Comparison of ENCODE assay signal across 11 cellular contexts in genomic region chr2:39488450-39488849, GRCh38. TPM values are rescaled to one million over a fixed set of nuclear protein-coding genes. Genes with fewer than 3 reads are reported as not detected.
DNase-seq lines count a peak whose midpoint lies in the region; ATAC-seq and TF ChIP-seq lines count a peak whose summit lies in the region.
"Had no signal": no experiment of that assay in that cellular context is flagged by ENCODE, and none has a peak within 500 bp of the region (broad histone marks: within the 10 kb centered on the region; RNA-seq: fewer than 3 reads in every experiment).

No MANE protein-coding gene starts in this region.

- TF ChIP-seq EP300 in stomach (IDR thresholded peaks at IDR 0.05) = no peak

- H3K9me3 Mint-ChIP-seq in osteocyte (ENCODE audit: unreplicated experiment) = no peaks in the 10 kb centered on the region
- no peaks in the 10 kb centered on the region for H3K9me3 Mint-ChIP-seq in activated CD4-positive, alpha-beta T cell treated with anti-CD3 and anti-CD28 coated beads, Interleukin-2, amount 10 ng/mL, durations not matched to agents 24 days and 14 days
- H3K9me3 Mint-ChIP-seq: T-helper 1 cell treated with Interleukin-12 subunit alpha and Interleukin-12 subunit beta and Interleukin-4 antibody, amounts not matched to agents 30 μg/mL and 1 μg/mL, for 36 hours had no signal

- no TSS peak for BruUV-seq in PC-3 (replicated peaks; lab: Mats Ljungman, UMichigan)

- H3K36me3 ChIP-seq in PC-3 (ENCODE audit: low read depth, low read length) (no peaks in the 10 kb centered on the region), stomach (no peaks in the 10 kb centered on the region)

- no peak overlapping the region for H3K4me3 Mint-ChIP-seq in osteocyte (ENCODE audit: unreplicated experiment)
- H3K4me3 Mint-ChIP-seq in activated CD4-positive, alpha-beta T cell treated with anti-CD3 and anti-CD28 coated beads, Interleukin-2, amount 10 ng/mL, durations not matched to agents 24 days and 14 days = no peak overlapping the region
- H3K4me3 Mint-ChIP-seq: T-helper 1 cell treated with Interleukin-12 subunit alpha and Interleukin-12 subunit beta and Interleukin-4 antibody, amounts not matched to agents 30 μg/mL and 1 μg/mL, for 36 hours had no signal

- H3K27ac ChIP-seq in PC-3 (ENCODE audit: low read length) (peak overlapping the region; percentile 87), epithelial cell of prostate (peak overlapping the region; percentile 63), stomach (peak overlapping the region in 1 of 5 donors; percentile 20)

- H3K9me3 ChIP-seq in PC-3 (ENCODE audit: low read length) = no peaks in the 10 kb centered on the region
- H3K9me3 ChIP-seq in stomach = no peaks in the 10 kb centered on the region

- WGBS in stomach, 5 donors = 75 to 90% (median 88%) methylated on average over 4 of the region's 4 CpGs

- H3K4me2 ChIP-seq in PC-3 (ENCODE audit: low read length) = 0 out of 2 replicates have a peak overlapping the region, but pooled peaks have one; percentile 59

- no peak for TF ChIP-seq POLR2A in stomach (IDR thresholded peaks at IDR 0.05)

- CTCF ChIA-PET in PC-3 (lab: Charles Lee) = interaction anchor here (0.7 kb wide), 1 partner anchor 410 kb away, joined by 5 read pairs; no protein-coding TSS in a partner anchor

- no peak overlapping the region for H3K4me3 ChIP-seq in PC-3 (ENCODE audit: low read length)
- no peak overlapping the region for H3K4me3 ChIP-seq in stomach

- peak overlapping the region; percentile 53; the same call in 1 of the 2 replicates for H2AFZ ChIP-seq in PC-3 (ENCODE audit: low read length)

- TF ChIP-seq CTCF in PC-3 (conservative IDR thresholded peaks at IDR 0.05; ENCODE audit: low read depth, low read length) = no peak
- TF ChIP-seq CTCF in osteocyte (IDR thresholded peaks at IDR 0.05) = no peak
- TF ChIP-seq CTCF in stomach (IDR thresholded peaks at IDR 0.05) = no peak

- no peaks in the 10 kb centered on the region for H3K27me3 Mint-ChIP-seq in osteocyte (ENCODE audit: unreplicated experiment)
- H3K27me3 Mint-ChIP-seq in activated CD4-positive, alpha-beta T cell treated with anti-CD3 and anti-CD28 coated beads, Interleukin-2, amount 10 ng/mL, durations not matched to agents 24 days and 14 days = peaks cover 32% of the 10 kb centered on the region

- ATAC-seq in PC-3 = peak; percentile 29
- no peak for ATAC-seq in stimulated activated naive CD8-positive, alpha-beta T cell treated with anti-CD3 and anti-CD28 coated beads, Interleukin-15, Interleukin-2, amounts not matched to agents 100 U/mL and 50 U/mL, for 24 hours

- no peaks in the 10 kb centered on the region for H3K79me2 ChIP-seq in PC-3 (ENCODE audit: low read length)

- H3K4me1 ChIP-seq in PC-3 (ENCODE audit: insufficient read depth, low read length) (peaks cover 61% of the 10 kb centered on the region), stomach (peaks cover 0 to 50% (median 18%) of the 10 kb centered on the region in 4 donors)

- POLR2A ChIA-PET in PC-3 (lab: Charles Lee; ENCODE audit: unreplicated experiment) = no interaction called here

- peak overlapping the region; percentile 57 for H3K9ac ChIP-seq in PC-3 (ENCODE audit: low read length)

- peaks cover 31% of the 10 kb centered on the region for H3K4me1 Mint-ChIP-seq in osteocyte (ENCODE audit: unreplicated experiment)
- H3K4me1 Mint-ChIP-seq in activated CD4-positive, alpha-beta T cell treated with anti-CD3 and anti-CD28 coated beads, Interleukin-2, amount 10 ng/mL, durations not matched to agents 24 days and 14 days = peaks cover 17% of the 10 kb centered on the region

- intact Hi-C loops in PC-3 (cut with micrococcal nuclease) (no loop called here), stomach (cut with DNase I; ENCODE audit: low total_unique reads) (no loop called here)
- intact Hi-C loops in activated CD4-positive, alpha-beta T cell treated with anti-CD3 and anti-CD28 coated beads, Interleukin-2, amount 10 ng/mL, durations not matched to agents 24 days and 14 days (cut with micrococcal nuclease) = no loop called here

- peak overlapping the region; percentile 35 for H3K27ac Mint-ChIP-seq in osteocyte (ENCODE audit: unreplicated experiment)
- no peak overlapping the region for H3K27ac Mint-ChIP-seq in activated CD4-positive, alpha-beta T cell treated with anti-CD3 and anti-CD28 coated beads, Interleukin-2, amount 10 ng/mL, durations not matched to agents 24 days and 14 days
- H3K27ac Mint-ChIP-seq: T-helper 1 cell treated with Interleukin-12 subunit alpha and Interleukin-12 subunit beta and Interleukin-4 antibody, amounts not matched to agents 30 μg/mL and 1 μg/mL, for 36 hours had no signal

- peak; percentile 61 for DNase-seq in GM04504 (ENCODE audit: low read depth)
- DNase-seq in PC-3 = peak; percentile 78
- DNase-seq in epithelial cell of prostate (ENCODE audit: low read depth, low spot score) = peak; percentile 73
- no peak for DNase-seq in osteocyte (ENCODE audit: extremely low spot score, unreplicated experiment)
- DNase-seq in OCI-M1 (lab: John Stamatoyannopoulos, UW) = no peak
- no peak for DNase-seq in stomach
- no peak for DNase-seq in activated CD4-positive, alpha-beta T cell treated with anti-CD3 and anti-CD28 coated beads, Interleukin-2, amount 10 ng/mL, durations not matched to agents 24 days and 14 days
- no peak for DNase-seq in stimulated activated naive CD8-positive, alpha-beta T cell treated with anti-CD3 and anti-CD28 coated beads, Interleukin-15, Interleukin-2, amounts not matched to agents 100 U/mL and 50 U/mL, for 24 hours
- DNase-seq: caudate nucleus, NCI-H526 had no signal

- H3F3A ChIP-seq in PC-3 (ENCODE audit: low read length, unreplicated experiment) = peaks cover 11% of the 10 kb centered on the region

- H4K20me1 ChIP-seq in PC-3 (ENCODE audit: low read length) = no peaks in the 10 kb centered on the region

- H3K27me3 ChIP-seq in PC-3 (ENCODE audit: low read length) = no peaks in the 10 kb centered on the region
- no peaks in the 10 kb centered on the region for H3K27me3 ChIP-seq in stomach

- H3K9me2 ChIP-seq in PC-3 (replicated peaks; ENCODE audit: low read length) = no peaks in the 10 kb centered on the region

- no peaks in the 10 kb centered on the region for H3K36me3 Mint-ChIP-seq in osteocyte (ENCODE audit: unreplicated experiment)
- peaks cover 2% of the 10 kb centered on the region for H3K36me3 Mint-ChIP-seq in activated CD4-positive, alpha-beta T cell treated with anti-CD3 and anti-CD28 coated beads, Interleukin-2, amount 10 ng/mL, durations not matched to agents 24 days and 14 days (ENCODE audit: low read depth)

RNA-seq across cellular contexts. Expression of gene MAP4K3, which starts 51.4 kb away (rescaled TPM):
- 81.1 and 97.4 TPM in 2 replicates for total RNA-seq in PC-3 (2014; rRNA removed)
- total RNA-seq in osteocyte = 35.0 and 47.9 TPM in 2 replicates
- total RNA-seq in stomach = 100 to 1,000 TPM in 2 of 5 donors, 10 to 100 TPM in 3; 86.4 to 166 (median 95.1) TPM
- polyA plus RNA-seq in stomach = 10 to 100 TPM; 13.5 to 20.0 (median 15.5) TPM
- 12.9 and 16.6 TPM in 2 replicates for total RNA-seq in activated CD4-positive, alpha-beta T cell treated with anti-CD3 and anti-CD28 coated beads, Interleukin-2, amount 10 ng/mL, durations not matched to agents 24 days and 14 days

Comparison
In these comparisons a context has a peak if more than half of its experiments do, and no peak if none do; other contexts are left out.
1. DNase-seq: peak in GM04504 (single experiment), PC-3 (single experiment) and epithelial cell of prostate (single experiment); none in osteocyte (single experiment), OCI-M1 (single experiment), stomach (single experiment), activated CD4-positive, alpha-beta T cell treated with anti-CD3 and anti-CD28 coated beads, Interleukin-2, amount 10 ng/mL, durations not matched to agents 24 days and 14 days (single experiment) and stimulated activated naive CD8-positive, alpha-beta T cell treated with anti-CD3 and anti-CD28 coated beads, Interleukin-15, Interleukin-2, amounts not matched to agents 100 U/mL and 50 U/mL, for 24 hours (single experiment).